Comparison of ENCODE assay signal across 24 cellular contexts in the genomic region with DNA sequence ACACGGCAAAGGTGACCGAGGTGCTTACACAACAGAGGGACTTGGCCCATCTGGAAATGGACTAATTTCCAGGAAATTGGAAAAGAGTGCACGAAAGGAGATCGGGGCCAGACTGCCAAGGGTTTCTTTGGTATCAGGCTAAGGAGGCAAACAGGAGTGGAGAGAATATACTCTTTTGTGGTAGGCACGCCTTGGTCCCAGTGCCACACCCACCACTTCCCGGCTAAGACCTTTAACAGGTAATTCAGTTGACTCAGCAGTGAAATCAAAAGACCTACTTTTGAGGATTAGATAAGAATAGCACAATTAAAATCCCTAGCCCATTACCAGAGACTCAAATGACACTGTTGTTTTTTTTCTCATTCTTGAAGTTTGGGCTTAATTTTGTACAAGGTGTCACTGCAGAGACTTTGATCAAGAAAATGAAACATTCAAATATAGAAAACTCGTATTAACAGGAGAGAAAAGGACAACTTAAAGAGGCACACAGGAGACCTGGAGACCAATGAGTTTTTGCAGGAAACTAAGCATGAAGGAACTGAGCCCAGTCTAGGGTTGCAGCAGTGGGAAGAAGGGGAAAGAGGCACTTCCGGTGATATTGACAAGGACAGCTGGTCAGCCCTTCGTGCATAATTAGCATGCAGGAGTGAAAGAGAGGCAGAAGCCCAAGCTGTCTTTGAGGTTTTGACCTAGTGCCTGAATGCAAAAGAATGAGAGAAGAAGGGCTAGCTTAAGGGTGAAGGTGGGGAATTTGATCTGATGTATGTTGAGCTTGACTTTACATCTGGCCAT.
"Had no signal": no experiment of that assay in that cellular context is flagged by ENCODE, and none has a peak within 500 bp of the region (broad histone marks: within the 10 kb centered on the region; RNA-seq: fewer than 3 reads in every experiment).

No MANE protein-coding gene starts in this region.

- H3K27ac ChIP-seq: thyroid gland had no signal

- H3K36me3 ChIP-seq: thyroid gland had no signal

- H3K9me3 Mint-ChIP-seq: activated CD4-positive, alpha-beta memory T cell treated with anti-CD3 and anti-CD28 coated beads for 36 hours; activated naive CD4-positive, alpha-beta T cell treated with anti-CD3 and anti-CD28 coated beads, Interleukin-2, amount 10 ng/mL, durations not matched to agents 7 days and 5 days; activated naive CD8-positive, alpha-beta T cell treated with anti-CD3 and anti-CD28 coated beads, Interleukin-2, amount 50 U/mL, for 24 hours; activated T-cell treated with anti-CD3 and anti-CD28 coated beads, Interleukin-2, amount 50 U/mL, for 24 hours; activated T-helper 2 cell treated with anti-CD3 and anti-CD28 coated beads, Interferon-gamma antibody, Interleukin-2, Interleukin-4, amounts not matched to agents 10 μg/mL and 5 μg/mL and 100 μg/mL, durations not matched to agents 14 hours and 24 hours and 36 hours; T-cell had no signal

- H3K9me3 ChIP-seq: thyroid gland had no signal

- DNase-seq: activated CD4-positive, alpha-beta memory T cell treated with anti-CD3 and anti-CD28 coated beads for 36 hours; activated CD4-positive, alpha-beta T cell treated with anti-CD3 and anti-CD28 coated beads for 36 hours; activated naive CD4-positive, alpha-beta T cell treated with anti-CD3 and anti-CD28 coated beads, Interleukin-2, amount 10 ng/mL, durations not matched to agents 7 days and 5 days; activated naive CD8-positive, alpha-beta T cell treated with anti-CD3 and anti-CD28 coated beads, Interleukin-2, amount 50 U/mL, for 24 hours; activated T-cell treated with anti-CD3 and anti-CD28 coated beads, Interleukin-2, amount 50 U/mL, for 24 hours; anterior cingulate cortex; caudate nucleus; foreskin fibroblast; hippocampal formation; midbrain; occipital lobe; retina; stimulated activated CD4-positive, alpha-beta T cell treated with anti-CD3 and anti-CD28 coated beads, Interleukin-12 subunit alpha, Interleukin-12 subunit beta, amount 100 ng/mL, for 4 hours; stimulated activated CD4-positive, alpha-beta T cell treated with anti-CD3 and anti-CD28 coated beads, Interleukin-1b, Interleukin-23, amount 100 ng/mL, for 48 hours; stimulated activated CD8-positive, alpha-beta memory T cell treated with anti-CD3 and anti-CD28 coated beads, Interleukin-4, amount 100 ng/mL, for 48 hours; stimulated activated naive CD4-positive, alpha-beta T cell; T-cell; thyroid gland had no signal

- FAIRE-seq: islet of Langerhans, urothelium cell line had no signal

- H3K27ac Mint-ChIP-seq: activated CD4-positive, alpha-beta memory T cell treated with anti-CD3 and anti-CD28 coated beads for 36 hours; activated CD4-positive, alpha-beta T cell treated with anti-CD3 and anti-CD28 coated beads for 36 hours; activated naive CD4-positive, alpha-beta T cell treated with anti-CD3 and anti-CD28 coated beads, Interleukin-2, amount 10 ng/mL, durations not matched to agents 7 days and 5 days; activated naive CD8-positive, alpha-beta T cell treated with anti-CD3 and anti-CD28 coated beads, Interleukin-2, amount 50 U/mL, for 24 hours; activated T-cell treated with anti-CD3 and anti-CD28 coated beads, Interleukin-2, amount 50 U/mL, for 24 hours; activated T-helper 2 cell treated with anti-CD3 and anti-CD28 coated beads, Interferon-gamma antibody, Interleukin-2, Interleukin-4, amounts not matched to agents 10 μg/mL and 5 μg/mL and 100 μg/mL, durations not matched to agents 14 hours and 24 hours and 36 hours; brain; T-cell; WTC11 had no signal

- ATAC-seq: activated CD4-positive, alpha-beta T cell treated with anti-CD3 and anti-CD28 coated beads for 36 hours; activated naive CD8-positive, alpha-beta T cell treated with anti-CD3 and anti-CD28 coated beads, Interleukin-2, amount 50 U/mL, for 24 hours; T-cell; WTC11 had no signal

- H3K4me3 Mint-ChIP-seq: activated CD4-positive, alpha-beta memory T cell treated with anti-CD3 and anti-CD28 coated beads for 36 hours; activated CD4-positive, alpha-beta T cell treated with anti-CD3 and anti-CD28 coated beads for 36 hours; activated naive CD4-positive, alpha-beta T cell treated with anti-CD3 and anti-CD28 coated beads, Interleukin-2, amount 10 ng/mL, durations not matched to agents 7 days and 5 days; activated naive CD8-positive, alpha-beta T cell treated with anti-CD3 and anti-CD28 coated beads, Interleukin-2, amount 50 U/mL, for 24 hours; activated T-cell treated with anti-CD3 and anti-CD28 coated beads, Interleukin-2, amount 50 U/mL, for 24 hours; brain; T-cell; WTC11 had no signal

- H3K4me3 ChIP-seq: lung, thyroid gland had no signal

- H3K4me1 Mint-ChIP-seq: activated CD4-positive, alpha-beta T cell treated with anti-CD3 and anti-CD28 coated beads for 36 hours; activated naive CD4-positive, alpha-beta T cell treated with anti-CD3 and anti-CD28 coated beads, Interleukin-2, amount 10 ng/mL, durations not matched to agents 7 days and 5 days; activated naive CD8-positive, alpha-beta T cell treated with anti-CD3 and anti-CD28 coated beads, Interleukin-2, amount 50 U/mL, for 24 hours; T-cell had no signal

- H3K36me3 Mint-ChIP-seq: activated CD4-positive, alpha-beta memory T cell treated with anti-CD3 and anti-CD28 coated beads for 36 hours; activated naive CD4-positive, alpha-beta T cell treated with anti-CD3 and anti-CD28 coated beads, Interleukin-2, amount 10 ng/mL, durations not matched to agents 7 days and 5 days; brain; T-cell had no signal

- H3K4me1 ChIP-seq: thyroid gland had no signal

- H3K27me3 ChIP-seq: thyroid gland had no signal
